Comparison of ENCODE assay signal across 9 cellular contexts in genomic region chr5:32233696-32234447, GRCh38. TPM values are rescaled to one million over a fixed set of nuclear protein-coding genes. Genes with fewer than 3 reads are reported as not detected.
DNase-seq lines count a peak whose midpoint lies in the region; ATAC-seq, FAIRE-seq and TF ChIP-seq lines count a peak whose summit lies in the region.
"Had no signal": no experiment of that assay in that cellular context is flagged by ENCODE, and none has a peak within 500 bp of the region (broad histone marks: within the 10 kb centered on the region; RNA-seq: fewer than 3 reads in every experiment).

No MANE protein-coding gene starts in this region.

- ATAC-seq in pancreas, result peak; percentile 85 to 91 (median 88)
- no peak for ATAC-seq in GM21390 (IDR thresholded peaks at IDR 0.05; ENCODE audit: unreplicated experiment)
- no peak for ATAC-seq in GM18909 (IDR thresholded peaks at IDR 0.05; ENCODE audit: poor library complexity, unreplicated experiment)
- ATAC-seq: GM12878 had no signal

- BruUV-seq in PC-9 (replicated peaks; lab: Mats Ljungman, UMichigan), result no TSS peak

- POLR2A ChIA-PET in PC-9 (lab: Charles Lee; ENCODE audit: unreplicated experiment), result no interaction called here

- no peak overlapping the region for H3K4me2 ChIP-seq in PC-9

- peaks cover 14% of the 10 kb centered on the region; the same call in 1 of the 2 replicates for H3F3A ChIP-seq in PC-9 (ENCODE audit: insufficient read depth, low read depth)

- H3K9me2 ChIP-seq in PC-9 (ENCODE audit: insufficient read depth), result no peaks in the 10 kb centered on the region

- DNase-seq in D721Med (ENCODE audit: insufficient read length, low spot score) (peak; percentile 53), PC-9 (peak in 1 of 2 experiments; percentile 51), fibroblast of gingiva (ENCODE audit: low read depth) (peak; percentile 37), pancreas (peak in 5 of 6 donors; percentile 56 to 77 (median 77)), DMS 273 (lab: John Stamatoyannopoulos, UW; ENCODE audit: unreplicated experiment) (no peak), NCI-H1092 treated with DMSO at 0.1 percent for 48 hours (lab: John Stamatoyannopoulos, UW) (no peak)

- H3K9me3 ChIP-seq in PC-9 (ENCODE audit: insufficient read depth, low read depth) (no peaks in the 10 kb centered on the region), pancreas (no peaks in the 10 kb centered on the region)

- peak overlapping the region; percentile 4 for H3K27ac ChIP-seq in PC-9
- H3K27ac ChIP-seq in pancreas, result peak overlapping the region; percentile 63 to 90 (median 80)

- H3K79me2 ChIP-seq in PC-9 (ENCODE audit: low read depth), result no peaks in the 10 kb centered on the region

- WGBS in pancreas, 2 donors, result 10% methylated on average over 10 of the region's 10 CpGs

- intact Hi-C loops in PC-9 (cut with micrococcal nuclease; ENCODE audit: unreplicated experiment), result loop anchor here (5.0 kb wide), 2 partner anchors 127 to 1183 kb away; no protein-coding TSS in a partner anchor
- intact Hi-C loops in pancreas (cut with DNase I), result loop anchor here in 2 of 3 donors (5.0 to 10.0 kb wide), 4 partner anchors 83 to 361 kb away; no protein-coding TSS in a partner anchor

- no peak for FAIRE-seq in D721Med (lab: Jason Lieb, UNC)
- no peak for FAIRE-seq in pancreas (lab: Jason Lieb, UNC)

- H2AFZ ChIP-seq in PC-9, result no peak overlapping the region

- H3K4me3 ChIP-seq in PC-9 (no peak overlapping the region), pancreas (peak overlapping the region in 1 of 4 donors; percentile 9)
- H3K4me3 ChIP-seq: GM12878 had no signal

- H3K27me3 ChIP-seq in PC-9 (ENCODE audit: insufficient read depth, low read depth), result no peaks in the 10 kb centered on the region
- no peaks in the 10 kb centered on the region for H3K27me3 ChIP-seq in pancreas

- H4K20me1 ChIP-seq in PC-9 (ENCODE audit: insufficient read depth), result no peaks in the 10 kb centered on the region

- CTCF ChIA-PET in PC-9 (lab: Charles Lee), result interaction anchor here (0.7 to 1.2 kb wide), 2 partner anchors 61 to 94 kb away, joined by 4 to 7 read pairs; no protein-coding TSS in a partner anchor

- TF ChIP-seq CTCF in D721Med (IDR thresholded peaks at IDR 0.05; ENCODE audit: insufficient read depth, missing control alignments) (no peak), PC-9 (conservative IDR thresholded peaks at IDR 0.05) (no peak), pancreas (IDR thresholded peaks at IDR 0.05) (no peak)

- H3K4me1 ChIP-seq in PC-9 (replicated peaks; ENCODE audit: insufficient read depth) (peaks cover 8% of the 10 kb centered on the region; the same call in 1 of the 2 replicates), pancreas (peaks cover 24 to 40% (median 36%) of the 10 kb centered on the region in 3 donors)

- H3K36me3 ChIP-seq in PC-9 (ENCODE audit: low read depth) (no peaks in the 10 kb centered on the region; the same call in 1 of the 2 replicates), pancreas (peaks cover 0 to 30% (median 4%) of the 10 kb centered on the region in 3 donors)

RNA-seq across cellular contexts. Expression of gene GOLPH3, which starts 59.8 kb away (rescaled TPM):
- total RNA-seq in PC-9 (2021) (179 and 267 TPM in 2 replicates), pancreas (10 to 100 TPM; 44.6 to 67.0 (median 50.1) TPM)
- polyA plus RNA-seq in pancreas, result 10 to 100 TPM; 19.9 to 44.5 TPM

Comparison
In these comparisons a context has a peak if more than half of its experiments do, and no peak if none do; other contexts are left out.
1. DNase-seq: peak in D721Med (single experiment), fibroblast of gingiva (single experiment) and pancreas (5 of 6); none in DMS 273 (single experiment) and NCI-H1092 treated with DMSO at 0.1 percent for 48 hours (single experiment).
2. ATAC-seq: peak in pancreas (4 of 4); none in GM21390 (single experiment) and GM18909 (single experiment).